In genomic region chr7:159152816-159153215, GRCh38 we compare ENCODE assay signal across 28 cellular contexts. TPM values are rescaled to one million over a fixed set of nuclear protein-coding genes. Genes with fewer than 3 reads are reported as not detected.
DNase-seq lines count a peak whose midpoint lies in the region; ATAC-seq and TF ChIP-seq lines count a peak whose summit lies in the region.
"Had no signal": no experiment of that assay in that cellular context is flagged by ENCODE, and none has a peak within 500 bp of the region (broad histone marks: within the 10 kb centered on the region; RNA-seq: fewer than 3 reads in every experiment).

No MANE protein-coding gene starts in this region.

- no peak for TF ChIP-seq EP300 in esophagus muscularis mucosa (IDR thresholded peaks at IDR 0.05)

- 90% methylated on average over 13 of the region's 13 CpGs for WGBS in esophagus muscularis mucosa
- 86 to 92% (median 88%) methylated on average over 9 to 13 of the region's 13 CpGs for WGBS in spleen, 5 donors

- no peaks in the 10 kb centered on the region for H3K36me3 ChIP-seq in BLaER1 treated with 17β-estradiol and CSF1 and Interleukin-3, amounts not matched to agents 10 nM and 100 nM
- H3K36me3 ChIP-seq in esophagus muscularis mucosa (no peaks in the 10 kb centered on the region), spleen (no peaks in the 10 kb centered on the region), vagina (no peaks in the 10 kb centered on the region)
- no peaks in the 10 kb centered on the region for H3K36me3 ChIP-seq in effector memory CD4-positive, alpha-beta T cell (ENCODE audit: control insufficient read depth, insufficient read depth, low read length)
- H3K36me3 ChIP-seq: BE2C had no signal

- H3K27ac ChIP-seq in BLaER1 treated with 17β-estradiol and CSF1 and Interleukin-3, amounts not matched to agents 10 nM and 100 nM, result no peak overlapping the region
- no peak overlapping the region for H3K27ac ChIP-seq in esophagus muscularis mucosa (replicated peaks in 1 of 4)
- H3K27ac ChIP-seq in spleen, result no peak overlapping the region
- no peak overlapping the region for H3K27ac ChIP-seq in vagina
- H3K27ac ChIP-seq in effector memory CD4-positive, alpha-beta T cell (ENCODE audit: insufficient read depth, low read length, poor library complexity, severe bottlenecking), result no peak overlapping the region

- no peak for TF ChIP-seq POLR2A in esophagus muscularis mucosa (IDR thresholded peaks at IDR 0.05; ENCODE audit: low read depth)
- TF ChIP-seq POLR2A in spleen (IDR thresholded peaks at IDR 0.05), result no peak
- no peak for TF ChIP-seq POLR2A in vagina (IDR thresholded peaks at IDR 0.05)

- ATAC-seq in HG02678 (IDR thresholded peaks at IDR 0.05; ENCODE audit: unreplicated experiment), result no peak
- ATAC-seq: GM12878 had no signal

- H3K4me2 ChIP-seq in BLaER1 treated with 17β-estradiol and CSF1 and Interleukin-3, amounts not matched to agents 10 nM and 100 nM, result peak overlapping the region; percentile 2 to 86 (median 74); a peak in 19 of 22 replicates

- intact Hi-C loops in esophagus muscularis mucosa (cut with DNase I), result no loop called here
- intact Hi-C loops in spleen (cut with DNase I; ENCODE audit: low total_unique reads), result no loop called here
- intact Hi-C loops in vagina (cut with DNase I), result no loop called here

- peak; percentile 72 for DNase-seq in esophagus muscularis mucosa (ENCODE audit: extremely low spot score)
- DNase-seq in spleen, result peak; percentile 20
- peak; percentile 56 to 67 for DNase-seq in vagina (ENCODE audit: extremely low spot score in 2 of 2)
- DNase-seq in cerebellum (ENCODE audit: low spot score), result no peak
- DNase-seq in NCI-H2107 (lab: John Stamatoyannopoulos, UW), result no peak
- DNase-seq in effector memory CD4-positive, alpha-beta T cell, result no peak
- DNase-seq: 8988T; ACHN; BE2C; C1 segment of cervical spinal cord; CD4-positive, alpha-beta memory T cell; CD4-positive, CD25-positive, alpha-beta regulatory T cell; CD8-positive, alpha-beta memory T cell; COR-L47; DMS 273 treated with DMSO at 0.1 percent for 48 hours; DMS153; DMS53; DMS79; DND-41; EL; GDM1 had no signal

- peaks cover 0 to 28% (median 21%) of the 10 kb centered on the region in 10 experiments; a peak in 16 of 20 replicates for H3K4me1 ChIP-seq in BLaER1 treated with 17β-estradiol and CSF1 and Interleukin-3, amounts not matched to agents 10 nM and 100 nM
- no peaks in the 10 kb centered on the region for H3K4me1 ChIP-seq in esophagus muscularis mucosa
- H3K4me1 ChIP-seq in spleen, result no peaks in the 10 kb centered on the region
- H3K4me1 ChIP-seq in vagina, result no peaks in the 10 kb centered on the region
- H3K4me1 ChIP-seq in effector memory CD4-positive, alpha-beta T cell (ENCODE audit: control insufficient read depth, insufficient read depth, low read length, poor library complexity, severe bottlenecking), result no peaks in the 10 kb centered on the region
- H3K4me1 ChIP-seq: BE2C had no signal

- TF ChIP-seq CTCF in esophagus muscularis mucosa (IDR thresholded peaks at IDR 0.05), result no peak
- TF ChIP-seq CTCF in spleen (IDR thresholded peaks at IDR 0.05 in 8 of 11, conservative IDR thresholded peaks at IDR 0.05 in 3 of 11), result no peak
- no peak for TF ChIP-seq CTCF in vagina (IDR thresholded peaks at IDR 0.05)

- 0 out of 20 replicates have a peak overlapping the region, but pooled peaks of 1 of the 10 experiments have one; percentile 1 for H3K4me3 ChIP-seq in BLaER1 treated with 17β-estradiol and CSF1 and Interleukin-3, amounts not matched to agents 10 nM and 100 nM
- H3K4me3 ChIP-seq in esophagus muscularis mucosa (no peak overlapping the region), spleen (no peak overlapping the region), vagina (no peak overlapping the region)
- H3K4me3 ChIP-seq in effector memory CD4-positive, alpha-beta T cell (ENCODE audit: insufficient read depth, low read depth, low read length, poor library complexity, severe bottlenecking), result no peak overlapping the region
- H3K4me3 ChIP-seq: GM12878 had no signal

- H3K9me3 ChIP-seq in BLaER1 treated with 17β-estradiol and CSF1 and Interleukin-3, amounts not matched to agents 10 nM and 100 nM (replicated peaks in 1 of 11), result no peaks in the 10 kb centered on the region
- H3K9me3 ChIP-seq in esophagus muscularis mucosa (no peaks in the 10 kb centered on the region), spleen (no peaks in the 10 kb centered on the region), vagina (no peaks in the 10 kb centered on the region)
- no peaks in the 10 kb centered on the region for H3K9me3 ChIP-seq in effector memory CD4-positive, alpha-beta T cell (ENCODE audit: control insufficient read depth, low read length)
- H3K9me3 ChIP-seq: BE2C had no signal

- 0 out of 22 replicates have a peak overlapping the region, but pooled peaks of 1 of the 11 experiments have one; percentile 4 for H3K9ac ChIP-seq in BLaER1 treated with 17β-estradiol and CSF1 and Interleukin-3, amounts not matched to agents 10 nM and 100 nM

- H3K27me3 ChIP-seq in BLaER1 treated with 17β-estradiol and CSF1 and Interleukin-3, amounts not matched to agents 10 nM and 100 nM, result peaks cover 0 to 14% (median 0%) of the 10 kb centered on the region in 11 experiments; a peak in 10 of 22 replicates
- H3K27me3 ChIP-seq in esophagus muscularis mucosa (peaks cover 0 to 20% (median 0%) of the 10 kb centered on the region in 4 donors), spleen (replicated peaks in 1 of 7) (peaks cover 0 to 18% (median 0%) of the 10 kb centered on the region in 7 donors), vagina (no peaks in the 10 kb centered on the region)
- no peaks in the 10 kb centered on the region for H3K27me3 ChIP-seq in effector memory CD4-positive, alpha-beta T cell (replicated peaks; ENCODE audit: control insufficient read depth, insufficient read depth, low read length, poor library complexity, severe bottlenecking)
- H3K27me3 ChIP-seq: BE2C had no signal

- no peaks in the 10 kb centered on the region; a peak in 1 of 22 replicates for H4K20me1 ChIP-seq in BLaER1 treated with 17β-estradiol and CSF1 and Interleukin-3, amounts not matched to agents 10 nM and 100 nM

RNA-seq across cellular contexts. Expression of gene VIPR2, which starts 8.1 kb away (rescaled TPM):
- total RNA-seq in esophagus muscularis mucosa, result 10 to 100 TPM in 2 of 4 donors, 1 to 10 TPM in 2; 9.3 to 16.6 (median 12.1) TPM
- 1 to 10 TPM in 1 of 7 donors, under 1 TPM in 6; 0.61 to 1.4 (median 0.68) TPM for total RNA-seq in spleen
- polyA plus RNA-seq in spleen, result under 1 TPM; 0.41 to 0.58 (median 0.48) TPM
- total RNA-seq in vagina, result 11.3 TPM
- total RNA-seq in cerebellum, result 7.3 TPM
- total RNA-seq: A673; CD4-positive, CD25-positive, alpha-beta regulatory T cell; G401; GM12878 had no signal
- polyA plus RNA-seq: AG04450; CD14-positive monocyte; CD4-positive, CD25-positive, alpha-beta regulatory T cell; GM12878 had no signal

Comparison
In these comparisons a context has a peak if more than half of its experiments do, and no peak if none do; other contexts are left out.
1. DNase-seq: peak in esophagus muscularis mucosa (single experiment), spleen (single experiment) and vagina (2 of 2); none in cerebellum (single experiment), NCI-H2107 (single experiment) and effector memory CD4-positive, alpha-beta T cell (0 of 3).